10 cellular contexts compared by ENCODE assay signal in genomic region chr9:18507151-18507550, GRCh38. TPM values are rescaled to one million over a fixed set of nuclear protein-coding genes. Genes with fewer than 3 reads are reported as not detected.
"Had no signal": no experiment of that assay in that cellular context is flagged by ENCODE, and none has a peak within 500 bp of the region (broad histone marks: within the 10 kb centered on the region; RNA-seq: fewer than 3 reads in every experiment).

No MANE protein-coding gene starts in this region.

- H3K4me3 ChIP-seq: K562 had no signal

- FAIRE-seq: HepG2, HTR-8/SVneo, K562 had no signal

- H3K27me3 Mint-ChIP-seq: IgD-negative memory B cell had no signal

- ATAC-seq: HepG2, K562 had no signal

- H3K27ac ChIP-seq: HL-60, KMS-11 had no signal

- H3K4me1 Mint-ChIP-seq: IgD-negative memory B cell had no signal

- H3K4me3 Mint-ChIP-seq: IgD-negative memory B cell had no signal

- H3K27ac Mint-ChIP-seq: IgD-negative memory B cell had no signal

- H3K36me3 Mint-ChIP-seq: IgD-negative memory B cell had no signal

- DNase-seq: IMR-90, Karpas-422, KG1 had no signal

RNA-seq across cellular contexts. Expression of gene ADAMTSL1, which starts 33.2 kb away (rescaled TPM):
- total RNA-seq: HepG2, HT-29, K562 had no signal
